Comparison of ENCODE assay signal across 32 cellular contexts in genomic region chr13:74708629-74709028, GRCh38.
"Had no signal": no experiment of that assay in that cellular context is flagged by ENCODE, and none has a peak within 500 bp of the region (broad histone marks: within the 10 kb centered on the region; RNA-seq: fewer than 3 reads in every experiment).

No MANE protein-coding gene starts in this region.

- H3K4me2 ChIP-seq: hepatocyte had no signal

- H3K4me1 Mint-ChIP-seq: activated B cell treated with CpG ODN at 0.5 μM for 24 hours; activated CD4-positive, alpha-beta memory T cell treated with anti-CD3 and anti-CD28 coated beads, Interleukin-2, amount 10 ng/mL, durations not matched to agents 7 days and 5 days; activated CD4-positive, alpha-beta T cell treated with anti-CD3 and anti-CD28 coated beads, Interleukin-2, amount 10 ng/mL, durations not matched to agents 7 days and 5 days; activated naive CD4-positive, alpha-beta T cell treated with anti-CD3 and anti-CD28 coated beads, Interleukin-2, amount 10 ng/mL, durations not matched to agents 7 days and 5 days; activated naive CD8-positive, alpha-beta T cell treated with anti-CD3 and anti-CD28 coated beads, Interleukin-2, amount 10 ng/mL, durations not matched to agents 7 days and 5 days; central memory CD8-positive, alpha-beta T cell; T-helper 17 cell had no signal

- H3K79me2 ChIP-seq: hepatocyte had no signal

- DNase-seq: activated B cell treated with CpG ODN at 0.5 μM for 24 hours; activated CD4-positive, alpha-beta memory T cell treated with anti-CD3 and anti-CD28 coated beads, Interleukin-2, amount 10 ng/mL, durations not matched to agents 7 days and 5 days; activated CD4-positive, alpha-beta T cell treated with anti-CD3 and anti-CD28 coated beads, Interleukin-2, amount 10 ng/mL, durations not matched to agents 7 days and 5 days; activated CD4-positive, alpha-beta T cell treated with anti-CD3 and anti-CD28 coated beads, Interleukin-2, amount 50 U/mL, for 4 hours; activated CD8-positive, alpha-beta memory T cell treated with anti-CD3 and anti-CD28 coated beads, Interleukin-2, amount 50 U/mL, for 48 hours; activated gamma-delta T cell; activated naive CD4-positive, alpha-beta T cell; activated naive CD4-positive, alpha-beta T cell treated with anti-CD3 and anti-CD28 coated beads, Interleukin-2, amount 10 ng/mL, durations not matched to agents 7 days and 5 days; activated naive CD8-positive, alpha-beta T cell treated with anti-CD3 and anti-CD28 coated beads, Interleukin-2, amount 10 ng/mL, durations not matched to agents 7 days and 5 days; activated T-cell treated with anti-CD3 and anti-CD28 coated beads for 4 hours; activated T-cell treated with anti-CD3 and anti-CD28 coated beads, Interleukin-2, amount 50 U/mL, for 24 hours; activated T-cell treated with anti-CD3 and anti-CD28 coated beads, Interleukin-2, amount 50 U/mL, for 72 hours; anterior cingulate cortex; brain microvascular endothelial cell; cortex of kidney; dermis blood vessel endothelial cell; effector CD4-positive, alpha-beta T cell; effector memory CD8-positive, alpha-beta T cell; erythroblast; foreskin melanocyte; heart right ventricle; T-helper 1 cell; T-helper 17 cell; T1000; WERI-Rb-1 had no signal

- H3K27me3 Mint-ChIP-seq: activated B cell treated with CpG ODN at 0.5 μM for 24 hours; activated CD4-positive, alpha-beta memory T cell treated with anti-CD3 and anti-CD28 coated beads, Interleukin-2, amount 10 ng/mL, durations not matched to agents 7 days and 5 days; activated CD4-positive, alpha-beta T cell treated with anti-CD3 and anti-CD28 coated beads, Interleukin-2, amount 10 ng/mL, durations not matched to agents 7 days and 5 days; activated naive CD4-positive, alpha-beta T cell treated with anti-CD3 and anti-CD28 coated beads, Interleukin-2, amount 10 ng/mL, durations not matched to agents 7 days and 5 days; activated naive CD8-positive, alpha-beta T cell treated with anti-CD3 and anti-CD28 coated beads, Interleukin-2, amount 10 ng/mL, durations not matched to agents 7 days and 5 days; activated T-cell treated with anti-CD3 and anti-CD28 coated beads, Interleukin-2, amount 50 U/mL, for 24 hours; central memory CD8-positive, alpha-beta T cell had no signal

- H3K27ac Mint-ChIP-seq: activated B cell treated with CpG ODN at 0.5 μM for 24 hours; activated CD4-positive, alpha-beta memory T cell treated with anti-CD3 and anti-CD28 coated beads, Interleukin-2, amount 10 ng/mL, durations not matched to agents 7 days and 5 days; activated CD4-positive, alpha-beta T cell treated with anti-CD3 and anti-CD28 coated beads, Interleukin-2, amount 10 ng/mL, durations not matched to agents 7 days and 5 days; activated naive CD4-positive, alpha-beta T cell treated with anti-CD3 and anti-CD28 coated beads, Interleukin-2, amount 10 ng/mL, durations not matched to agents 7 days and 5 days; activated naive CD4-positive, alpha-beta T cell treated with anti-CD3 and anti-CD28 coated beads, Interleukin-2, amount 50 U/mL, for 72 hours; activated naive CD8-positive, alpha-beta T cell treated with anti-CD3 and anti-CD28 coated beads, Interleukin-2, amount 10 ng/mL, durations not matched to agents 7 days and 5 days; activated T-cell treated with anti-CD3 and anti-CD28 coated beads, Interleukin-2, amount 50 U/mL, for 24 hours; effector memory CD8-positive, alpha-beta T cell; T-helper 17 cell; T-helper 2 cell treated with Interferon-gamma antibody and Interleukin-4, amounts not matched to agents 5 μg/mL and 100 μg/mL, for 36 hours had no signal

- H3K36me3 Mint-ChIP-seq: activated naive CD4-positive, alpha-beta T cell treated with anti-CD3 and anti-CD28 coated beads, Interleukin-2, amount 10 ng/mL, durations not matched to agents 7 days and 5 days; activated naive CD4-positive, alpha-beta T cell treated with anti-CD3 and anti-CD28 coated beads, Interleukin-2, amount 50 U/mL, for 72 hours; activated naive CD8-positive, alpha-beta T cell treated with anti-CD3 and anti-CD28 coated beads, Interleukin-2, amount 10 ng/mL, durations not matched to agents 7 days and 5 days had no signal

- H3K27ac ChIP-seq: brain microvascular endothelial cell, esophagus muscularis mucosa, gastroesophageal sphincter, heart right ventricle, hepatocyte, WERI-Rb-1 had no signal

- ATAC-seq: activated CD4-positive, CD25-positive, alpha-beta regulatory T cell treated with anti-CD3 and anti-CD28 coated beads, Interleukin-2, amount 50 U/mL, for 24 hours; activated naive CD4-positive, alpha-beta T cell treated with anti-CD3 and anti-CD28 coated beads, Interleukin-2, amount 50 U/mL, for 72 hours; activated T-cell treated with anti-CD3 and anti-CD28 coated beads, Interleukin-2, amount 50 U/mL, for 72 hours; effector memory CD8-positive, alpha-beta T cell; gastroesophageal sphincter; T-helper 17 cell had no signal

- H3K9me3 ChIP-seq: esophagus muscularis mucosa, gastroesophageal sphincter had no signal

- H3K36me3 ChIP-seq: brain microvascular endothelial cell, esophagus muscularis mucosa, gastroesophageal sphincter, heart right ventricle, WERI-Rb-1 had no signal

- H3K4me3 Mint-ChIP-seq: activated B cell treated with CpG ODN at 0.5 μM for 24 hours; activated CD4-positive, alpha-beta memory T cell treated with anti-CD3 and anti-CD28 coated beads, Interleukin-2, amount 10 ng/mL, durations not matched to agents 7 days and 5 days; activated CD4-positive, alpha-beta T cell treated with anti-CD3 and anti-CD28 coated beads, Interleukin-2, amount 10 ng/mL, durations not matched to agents 7 days and 5 days; activated naive CD4-positive, alpha-beta T cell treated with anti-CD3 and anti-CD28 coated beads, Interleukin-2, amount 10 ng/mL, durations not matched to agents 7 days and 5 days; activated naive CD8-positive, alpha-beta T cell treated with anti-CD3 and anti-CD28 coated beads, Interleukin-2, amount 10 ng/mL, durations not matched to agents 7 days and 5 days; activated T-cell treated with anti-CD3 and anti-CD28 coated beads, Interleukin-2, amount 50 U/mL, for 24 hours; activated T-cell treated with anti-CD3 and anti-CD28 coated beads, Interleukin-2, amount 50 U/mL, for 72 hours; central memory CD8-positive, alpha-beta T cell; effector memory CD8-positive, alpha-beta T cell; T-helper 17 cell; T-helper 2 cell treated with Interferon-gamma antibody and Interleukin-4, amounts not matched to agents 5 μg/mL and 100 μg/mL, for 36 hours had no signal

- H2AFZ ChIP-seq: hepatocyte had no signal

- H3K4me1 ChIP-seq: esophagus muscularis mucosa, gastroesophageal sphincter had no signal

- H3K4me3 ChIP-seq: esophagus muscularis mucosa, gastroesophageal sphincter, heart right ventricle, hepatocyte had no signal

- H3K27me3 ChIP-seq: brain microvascular endothelial cell, esophagus muscularis mucosa, gastroesophageal sphincter, heart right ventricle, hepatocyte had no signal

- H3K9me3 Mint-ChIP-seq: activated B cell treated with CpG ODN at 0.5 μM for 24 hours; activated CD4-positive, alpha-beta memory T cell treated with anti-CD3 and anti-CD28 coated beads, Interleukin-2, amount 10 ng/mL, durations not matched to agents 7 days and 5 days; activated naive CD4-positive, alpha-beta T cell treated with anti-CD3 and anti-CD28 coated beads, Interleukin-2, amount 10 ng/mL, durations not matched to agents 7 days and 5 days; activated naive CD4-positive, alpha-beta T cell treated with anti-CD3 and anti-CD28 coated beads, Interleukin-2, amount 50 U/mL, for 72 hours; activated T-cell treated with anti-CD3 and anti-CD28 coated beads, Interleukin-2, amount 50 U/mL, for 24 hours; central memory CD8-positive, alpha-beta T cell; effector memory CD8-positive, alpha-beta T cell; T-helper 2 cell treated with Interferon-gamma antibody and Interleukin-4, amounts not matched to agents 5 μg/mL and 100 μg/mL, for 36 hours had no signal
